In the genomic region with DNA sequence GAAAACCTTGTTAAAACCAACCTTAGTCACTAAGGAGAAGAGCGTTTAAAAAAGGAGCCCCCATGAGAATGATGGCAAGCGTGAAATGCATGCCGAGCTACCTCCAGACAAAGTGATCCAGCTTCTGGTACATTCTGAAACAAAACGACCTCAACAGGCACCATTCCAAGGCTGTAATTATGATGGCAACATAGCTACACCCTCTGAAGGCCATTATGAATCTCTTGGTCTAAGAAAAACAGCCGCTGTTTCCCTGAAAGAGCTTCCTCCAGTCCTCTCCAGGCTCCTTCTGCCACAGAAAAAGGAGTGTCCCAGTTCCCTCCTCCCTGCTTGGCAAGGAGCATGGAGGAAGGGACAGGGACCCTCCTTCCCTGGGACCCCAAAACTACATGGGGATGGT, we compare ENCODE assay signal across 19 cellular contexts. TPM values are rescaled to one million over a fixed set of nuclear protein-coding genes. Genes with fewer than 3 reads are reported as not detected.
A peak's percentile ranks its signal among the peaks of the same experiment; 100 is the strongest.
DNase-seq lines count a peak whose midpoint lies in the region; ATAC-seq, FAIRE-seq and TF ChIP-seq lines count a peak whose summit lies in the region.
"Had no signal": no experiment of that assay in that cellular context is flagged by ENCODE, and none has a peak within 500 bp of the region (broad histone marks: within the 10 kb centered on the region; RNA-seq: fewer than 3 reads in every experiment).

No MANE protein-coding gene starts in this region.

- H3K4me1 Mint-ChIP-seq in endodermal cell, result peaks cover 3% of the 10 kb centered on the region
- H3K4me1 Mint-ChIP-seq: B cell had no signal

- TF ChIP-seq POLR2A in heart left ventricle (IDR thresholded peaks at IDR 0.05) (no peak), gastrocnemius medialis (IDR thresholded peaks at IDR 0.05) (no peak), GM12892 (IDR thresholded peaks at IDR 0.05; ENCODE audit: low read depth, low read length) (no peak)

- peak overlapping the region in 11 of 12 donors; percentile 15 to 63 (median 49) for H3K27ac ChIP-seq in heart left ventricle
- H3K27ac ChIP-seq in endodermal cell (ENCODE audit: low read depth, low read length), result no peak overlapping the region
- H3K27ac ChIP-seq in gastrocnemius medialis, result peak overlapping the region in 3 of 4 donors; percentile 55 to 66 (median 61)
- H3K27ac ChIP-seq: 22Rv1 had no signal

- peaks cover 4 to 80% (median 28%) of the 10 kb centered on the region in 12 donors for H3K4me1 ChIP-seq in heart left ventricle
- H3K4me1 ChIP-seq in endodermal cell (ENCODE audit: control insufficient read depth, insufficient read depth, low read length), result no peaks in the 10 kb centered on the region
- H3K4me1 ChIP-seq in gastrocnemius medialis, result peaks cover 0 to 16% of the 10 kb centered on the region in 2 donors

- H3K4me3 ChIP-seq in heart left ventricle (no peak overlapping the region), endodermal cell (ENCODE audit: low read length) (no peak overlapping the region), gastrocnemius medialis (no peak overlapping the region)

- H3K36me3 ChIP-seq in heart left ventricle (no peaks in the 10 kb centered on the region), endodermal cell (ENCODE audit: control insufficient read depth, insufficient read depth, low read length) (no peaks in the 10 kb centered on the region), gastrocnemius medialis (no peaks in the 10 kb centered on the region)

- in situ Hi-C loops in gastrocnemius medialis (cut with MboI; ENCODE audit: low sequenced_read_pairs in 4 of 4), result loop anchor here in 3 of 4 donors (5.0 to 10.0 kb wide), 3 partner anchors 156 to 243 kb away; no protein-coding TSS in a partner anchor

- H3K27me3 ChIP-seq in heart left ventricle (no peaks in the 10 kb centered on the region), endodermal cell (ENCODE audit: control insufficient read depth, insufficient read depth, low read length, poor library complexity, severe bottlenecking) (no peaks in the 10 kb centered on the region), gastrocnemius medialis (no peaks in the 10 kb centered on the region)

- FAIRE-seq in GM12892 (lab: Jason Lieb, UNC), result no peak

- no peak overlapping the region for H3K9ac ChIP-seq in endodermal cell (ENCODE audit: extremely low read depth, low read length, poor library complexity, severe bottlenecking)

- WGBS in heart left ventricle, 4 donors, result 52 to 69% (median 62%) methylated on average over 5 of the region's 5 CpGs
- WGBS in endodermal cell (ENCODE audit: insufficient coverage in 1 of 2, insufficient read length in 1 of 2), 2 experiments, result 82 to 94% methylated on average over 2 to 5 of the region's 5 CpGs

- no peak overlapping the region for H3K4me3 Mint-ChIP-seq in endodermal cell
- H3K4me3 Mint-ChIP-seq: B cell had no signal

- no peaks in the 10 kb centered on the region for H3K9me3 Mint-ChIP-seq in endodermal cell

- DNase-seq in heart left ventricle (no peak), Right ventricle myocardium inferior (ENCODE audit: missing footprints) (no peak), NCI-H69 (lab: John Stamatoyannopoulos, UW) (peak; percentile 14), endodermal cell (no peak), gastrocnemius medialis (no peak), GM12892 (ENCODE audit: insufficient read length) (no peak), COR-L47 (lab: John Stamatoyannopoulos, UW) (no peak)
- DNase-seq: DMS 273 treated with DMSO at 0.1 percent for 48 hours, GDM1, HCEC 1CT, NCI-H1417, NCI-H187, NCI-H2107, NCI-H510A, NCI-H774, RPMI8226 had no signal

- intact Hi-C loops in heart left ventricle (cut with DNase I), result loop anchor here in 4 of 10 donors (5.0 to 10.0 kb wide), 5 partner anchors 69 to 237 kb away; no protein-coding TSS in a partner anchor
- intact Hi-C loops in Right ventricle myocardium inferior (cut with DNase I), result no loop called here
- intact Hi-C loops in gastrocnemius medialis (cut with DNase I; ENCODE audit: low total_unique reads), result no loop called here

- no peaks in the 10 kb centered on the region for H3K36me3 Mint-ChIP-seq in endodermal cell (ENCODE audit: low read depth)

- ATAC-seq in heart left ventricle, result peak in 3 of 4 donors; percentile 8 to 19 (median 13)
- ATAC-seq in Right ventricle myocardium inferior, result no peak
- no peak for ATAC-seq in gastrocnemius medialis
- ATAC-seq in HG03135 (IDR thresholded peaks at IDR 0.05; ENCODE audit: unreplicated experiment), result no peak

- H3K27ac Mint-ChIP-seq in endodermal cell, result peak overlapping the region; percentile 40
- H3K27ac Mint-ChIP-seq: B cell had no signal

- H3K9me3 ChIP-seq in heart left ventricle, result no peaks in the 10 kb centered on the region
- H3K9me3 ChIP-seq in endodermal cell (ENCODE audit: control insufficient read depth, low read length), result no peaks in the 10 kb centered on the region
- H3K9me3 ChIP-seq in gastrocnemius medialis, result no peaks in the 10 kb centered on the region

- TF ChIP-seq CTCF in heart left ventricle (IDR thresholded peaks at IDR 0.05), result no peak
- no peak for TF ChIP-seq CTCF in endodermal cell (conservative IDR thresholded peaks at IDR 0.05)
- TF ChIP-seq CTCF in gastrocnemius medialis (IDR thresholded peaks at IDR 0.05 in 4 of 5, conservative IDR thresholded peaks at IDR 0.05 in 1 of 5), result no peak

- no peaks in the 10 kb centered on the region for H3K27me3 Mint-ChIP-seq in endodermal cell (ENCODE audit: insufficient read depth)

RNA-seq across cellular contexts. Expression of gene ABLIM1, which starts 50.0 kb away (rescaled TPM):
- 100 to 1,000 TPM; 491 to 713 (median 575) TPM for total RNA-seq in heart left ventricle
- polyA plus RNA-seq in heart left ventricle, result 100 to 1,000 TPM; 242 to 276 TPM
- 730 TPM for total RNA-seq in Right ventricle myocardium inferior
- 10 to 100 TPM; 39.3 to 49.3 TPM for total RNA-seq in endodermal cell
- 45.2 TPM for polyA plus RNA-seq in endodermal cell (2013, experiment 1 of 2)
- polyA plus RNA-seq in endodermal cell (2013, experiment 2 of 2), result 52.5 TPM
- 100 to 1,000 TPM in 3 of 4 donors, 10 to 100 TPM in 1; 84.7 to 203 (median 150) TPM for total RNA-seq in gastrocnemius medialis
- 33.6 TPM for polyA plus RNA-seq in GM12892 (2012; ENCODE audit: missing spikeins)

Comparison
In these comparisons a context has a peak if more than half of its experiments do, and no peak if none do; other contexts are left out.
1. ATAC-seq: peak in heart left ventricle (3 of 4); none in Right ventricle myocardium inferior (single experiment), gastrocnemius medialis (0 of 2) and HG03135 (single experiment).